In the genomic region with DNA sequence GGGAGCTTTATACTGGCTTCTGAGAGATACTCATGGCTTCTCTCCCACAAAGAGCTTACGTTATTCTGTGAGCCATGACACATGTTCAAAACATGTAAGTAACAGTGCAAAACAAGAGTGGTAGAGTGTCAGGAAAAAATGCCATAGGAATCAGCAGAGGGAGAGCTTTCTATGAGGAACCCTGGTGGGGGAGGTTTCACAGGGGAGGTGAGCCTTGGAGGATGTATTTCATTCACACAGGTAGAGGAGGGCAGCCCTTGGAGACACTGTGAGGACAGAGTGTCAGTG, we compare ENCODE assay signal across 14 cellular contexts.
DNase-seq lines count a peak whose midpoint lies in the region; ATAC-seq and TF ChIP-seq lines count a peak whose summit lies in the region.
"Had no signal": no experiment of that assay in that cellular context is flagged by ENCODE, and none has a peak within 500 bp of the region (broad histone marks: within the 10 kb centered on the region; RNA-seq: fewer than 3 reads in every experiment).

No MANE protein-coding gene starts in this region.

- TF ChIP-seq CTCF in activated B cell treated with CpG ODN at 0.5 μM for 24 hours (IDR thresholded peaks at IDR 0.05): no peak

- ATAC-seq in activated B cell treated with CpG ODN at 0.5 μM for 24 hours (ENCODE audit: low read depth): no peak
- ATAC-seq in stimulated activated naive B cell treated with anti-CD40 and anti-IgM and Interleukin-4, amounts not matched to agents 10 μg/mL and 1 μg/mL and 100 μg/mL, for 72 hours (replicated peaks): no peak
- ATAC-seq in GM21576 (IDR thresholded peaks at IDR 0.05; ENCODE audit: unreplicated experiment): no peak
- ATAC-seq in activated T-cell treated with anti-CD3 and anti-CD28 coated beads, Interleukin-2, amount 50 U/mL, for 72 hours (replicated peaks in 1 of 2): no peak

- peaks cover 42% of the 10 kb centered on the region for H3K4me1 Mint-ChIP-seq in activated CD4-positive, alpha-beta T cell treated with anti-CD3 and anti-CD28 coated beads, Interleukin-2, amount 10 ng/mL, durations not matched to agents 24 days and 14 days
- peaks cover 87% of the 10 kb centered on the region for H3K4me1 Mint-ChIP-seq in activated B cell treated with CpG ODN at 0.5 μM for 24 hours
- H3K4me1 Mint-ChIP-seq in stimulated activated naive B cell treated with anti-CD40 and anti-IgM and Interleukin-4, amounts not matched to agents 10 μg/mL and 1 μg/mL and 100 μg/mL, for 72 hours: peaks cover 64 to 79% of the 10 kb centered on the region in 2 donors
- peaks cover 35% of the 10 kb centered on the region for H3K4me1 Mint-ChIP-seq in activated T-cell treated with anti-CD3 and anti-CD28 coated beads, Interleukin-2, amount 50 U/mL, for 72 hours (ENCODE audit: low read depth)
- peaks cover 25% of the 10 kb centered on the region for H3K4me1 Mint-ChIP-seq in activated naive CD4-positive, alpha-beta T cell treated with anti-CD3 and anti-CD28 coated beads for 36 hours (ENCODE audit: low read depth)

- peaks cover 4% of the 10 kb centered on the region for H3K9me3 Mint-ChIP-seq in activated CD4-positive, alpha-beta T cell treated with anti-CD3 and anti-CD28 coated beads, Interleukin-2, amount 10 ng/mL, durations not matched to agents 24 days and 14 days
- H3K9me3 Mint-ChIP-seq in activated B cell treated with CpG ODN at 0.5 μM for 24 hours: no peaks in the 10 kb centered on the region
- H3K9me3 Mint-ChIP-seq in stimulated activated naive B cell treated with anti-CD40 and anti-IgM and Interleukin-4, amounts not matched to agents 10 μg/mL and 1 μg/mL and 100 μg/mL, for 72 hours: peaks cover 0 to 2% of the 10 kb centered on the region in 2 donors
- H3K9me3 Mint-ChIP-seq in activated T-cell treated with anti-CD3 and anti-CD28 coated beads, Interleukin-2, amount 50 U/mL, for 72 hours: no peaks in the 10 kb centered on the region
- H3K9me3 Mint-ChIP-seq in activated naive CD4-positive, alpha-beta T cell treated with anti-CD3 and anti-CD28 coated beads for 36 hours: no peaks in the 10 kb centered on the region
- H3K9me3 Mint-ChIP-seq: T-cell had no signal

- peak overlapping the region; percentile 83 for H3K27ac Mint-ChIP-seq in activated CD4-positive, alpha-beta T cell treated with anti-CD3 and anti-CD28 coated beads, Interleukin-2, amount 10 ng/mL, durations not matched to agents 24 days and 14 days
- peak overlapping the region; percentile 86 for H3K27ac Mint-ChIP-seq in activated B cell treated with CpG ODN at 0.5 μM for 24 hours
- H3K27ac Mint-ChIP-seq in stimulated activated naive B cell treated with anti-CD40 and anti-IgM and Interleukin-4, amounts not matched to agents 10 μg/mL and 1 μg/mL and 100 μg/mL, for 72 hours: peak overlapping the region; percentile 83
- H3K27ac Mint-ChIP-seq in activated T-cell treated with anti-CD3 and anti-CD28 coated beads, Interleukin-2, amount 50 U/mL, for 72 hours: no peak overlapping the region
- H3K27ac Mint-ChIP-seq in activated naive CD4-positive, alpha-beta T cell treated with anti-CD3 and anti-CD28 coated beads for 36 hours: no peak overlapping the region

- peaks cover 6% of the 10 kb centered on the region for H3K27me3 Mint-ChIP-seq in activated CD4-positive, alpha-beta T cell treated with anti-CD3 and anti-CD28 coated beads, Interleukin-2, amount 10 ng/mL, durations not matched to agents 24 days and 14 days
- H3K27me3 Mint-ChIP-seq in activated B cell treated with CpG ODN at 0.5 μM for 24 hours: no peaks in the 10 kb centered on the region
- no peaks in the 10 kb centered on the region for H3K27me3 Mint-ChIP-seq in stimulated activated naive B cell treated with anti-CD40 and anti-IgM and Interleukin-4, amounts not matched to agents 10 μg/mL and 1 μg/mL and 100 μg/mL, for 72 hours
- H3K27me3 Mint-ChIP-seq in activated T-cell treated with anti-CD3 and anti-CD28 coated beads, Interleukin-2, amount 50 U/mL, for 72 hours (ENCODE audit: low read depth): peaks cover 20% of the 10 kb centered on the region
- H3K27me3 Mint-ChIP-seq in activated naive CD4-positive, alpha-beta T cell treated with anti-CD3 and anti-CD28 coated beads for 36 hours (ENCODE audit: low read depth): no peaks in the 10 kb centered on the region
- H3K27me3 Mint-ChIP-seq: T-cell had no signal

- H3K36me3 Mint-ChIP-seq in activated CD4-positive, alpha-beta T cell treated with anti-CD3 and anti-CD28 coated beads, Interleukin-2, amount 10 ng/mL, durations not matched to agents 24 days and 14 days (ENCODE audit: low read depth): no peaks in the 10 kb centered on the region
- H3K36me3 Mint-ChIP-seq in activated B cell treated with CpG ODN at 0.5 μM for 24 hours (ENCODE audit: low read depth): no peaks in the 10 kb centered on the region
- H3K36me3 Mint-ChIP-seq in stimulated activated naive B cell treated with anti-CD40 and anti-IgM and Interleukin-4, amounts not matched to agents 10 μg/mL and 1 μg/mL and 100 μg/mL, for 72 hours: peaks cover 11% of the 10 kb centered on the region in 2 donors
- peaks cover 0 to 2% of the 10 kb centered on the region in 2 donors for H3K36me3 Mint-ChIP-seq in activated T-cell treated with anti-CD3 and anti-CD28 coated beads, Interleukin-2, amount 50 U/mL, for 72 hours (ENCODE audit: insufficient read depth in 2 of 2)
- H3K36me3 Mint-ChIP-seq in activated naive CD4-positive, alpha-beta T cell treated with anti-CD3 and anti-CD28 coated beads for 36 hours (ENCODE audit: low read depth): no peaks in the 10 kb centered on the region
- H3K36me3 Mint-ChIP-seq: T-cell had no signal

- no peak for DNase-seq in activated CD4-positive, alpha-beta T cell treated with anti-CD3 and anti-CD28 coated beads, Interleukin-2, amount 10 ng/mL, durations not matched to agents 24 days and 14 days
- no peak for DNase-seq in activated CD4-positive, alpha-beta T cell treated with anti-CD3 and anti-CD28 coated beads for 48 hours
- DNase-seq in activated B cell treated with CpG ODN at 0.5 μM for 24 hours (no peak), fibroblast of peridontal ligament (ENCODE audit: extremely low read depth) (peak; percentile 56)
- no peak for DNase-seq in stimulated activated naive B cell treated with anti-CD40 and anti-IgM and Interleukin-4, amounts not matched to agents 10 μg/mL and 1 μg/mL and 100 μg/mL, for 72 hours
- no peak for DNase-seq in activated T-cell treated with anti-CD3 and anti-CD28 coated beads, Interleukin-2, amount 50 U/mL, for 72 hours
- no peak for DNase-seq in activated naive CD4-positive, alpha-beta T cell treated with anti-CD3 and anti-CD28 coated beads for 36 hours
- DNase-seq: left cardiac atrium; NCI-H187 treated with DMSO at 0.1 percent for 48 hours; NCI-H510A treated with DMSO at 0.1 percent for 48 hours; stimulated activated CD4-positive, alpha-beta T cell treated with anti-CD3 and anti-CD28 coated beads, Interleukin-4, amount 100 ng/mL, for 4 hours; stimulated activated naive CD4-positive, alpha-beta T cell; T-cell had no signal

- CTCF ChIA-PET in activated B cell treated with CpG ODN at 0.5 μM for 24 hours (lab: Charles Lee): interaction anchor here (1.7 to 4.0 kb wide), 3 partner anchors 9 to 32 kb away, joined by 4 to 19 read pairs (median 13); no protein-coding TSS in a partner anchor
- CTCF ChIA-PET in activated naive CD4-positive, alpha-beta T cell treated with anti-CD3 and anti-CD28 coated beads for 36 hours (lab: Charles Lee): interaction anchor here (0.8 to 3.6 kb wide), 2 partner anchors 10 to 32 kb away, joined by 3 to 11 read pairs; no protein-coding TSS in a partner anchor

- intact Hi-C loops in activated CD4-positive, alpha-beta T cell treated with anti-CD3 and anti-CD28 coated beads, Interleukin-2, amount 10 ng/mL, durations not matched to agents 24 days and 14 days (cut with micrococcal nuclease): loop anchor here (2.0 kb wide), 1 partner anchor 67 kb away; no protein-coding TSS in a partner anchor
- intact Hi-C loops in activated B cell treated with CpG ODN at 0.5 μM for 24 hours (cut with micrococcal nuclease): loop anchor here (2.0 kb wide), 1 partner anchor 17 kb away; no protein-coding TSS in a partner anchor
- intact Hi-C loops in activated naive CD4-positive, alpha-beta T cell treated with anti-CD3 and anti-CD28 coated beads for 36 hours (cut with micrococcal nuclease): no loop called here

- POLR2A ChIA-PET in activated B cell treated with CpG ODN at 0.5 μM for 24 hours (lab: Charles Lee): interaction anchor here (0.6 to 5.7 kb wide), 9 partner anchors 7 to 97 kb away, joined by 3 to 60 read pairs (median 11); partner anchors contain the start of gene LYST

- peak overlapping the region; percentile 36 for H3K4me3 Mint-ChIP-seq in activated CD4-positive, alpha-beta T cell treated with anti-CD3 and anti-CD28 coated beads, Interleukin-2, amount 10 ng/mL, durations not matched to agents 24 days and 14 days
- H3K4me3 Mint-ChIP-seq in activated B cell treated with CpG ODN at 0.5 μM for 24 hours: peak overlapping the region; percentile 76
- H3K4me3 Mint-ChIP-seq in stimulated activated naive B cell treated with anti-CD40 and anti-IgM and Interleukin-4, amounts not matched to agents 10 μg/mL and 1 μg/mL and 100 μg/mL, for 72 hours: peak overlapping the region in 1 of 2 donors; percentile 28
- no peak overlapping the region for H3K4me3 Mint-ChIP-seq in activated T-cell treated with anti-CD3 and anti-CD28 coated beads, Interleukin-2, amount 50 U/mL, for 72 hours
- H3K4me3 Mint-ChIP-seq in activated naive CD4-positive, alpha-beta T cell treated with anti-CD3 and anti-CD28 coated beads for 36 hours: no peak overlapping the region

Comparison
In these comparisons a context has a peak if more than half of its experiments do, and no peak if none do; other contexts are left out.
1. H3K27ac Mint-ChIP-seq: peak in activated CD4-positive, alpha-beta T cell treated with anti-CD3 and anti-CD28 coated beads, Interleukin-2, amount 10 ng/mL, durations not matched to agents 24 days and 14 days (single experiment), activated B cell treated with CpG ODN at 0.5 μM for 24 hours (single experiment) and stimulated activated naive B cell treated with anti-CD40 and anti-IgM and Interleukin-4, amounts not matched to agents 10 μg/mL and 1 μg/mL and 100 μg/mL, for 72 hours (single experiment); none in activated T-cell treated with anti-CD3 and anti-CD28 coated beads, Interleukin-2, amount 50 U/mL, for 72 hours (single experiment) and activated naive CD4-positive, alpha-beta T cell treated with anti-CD3 and anti-CD28 coated beads for 36 hours (single experiment).
2. H3K4me3 Mint-ChIP-seq: peak in activated CD4-positive, alpha-beta T cell treated with anti-CD3 and anti-CD28 coated beads, Interleukin-2, amount 10 ng/mL, durations not matched to agents 24 days and 14 days (single experiment) and activated B cell treated with CpG ODN at 0.5 μM for 24 hours (single experiment); none in activated T-cell treated with anti-CD3 and anti-CD28 coated beads, Interleukin-2, amount 50 U/mL, for 72 hours (0 of 2) and activated naive CD4-positive, alpha-beta T cell treated with anti-CD3 and anti-CD28 coated beads for 36 hours (single experiment).